24 cellular contexts compared by ENCODE assay signal in the genomic region with DNA sequence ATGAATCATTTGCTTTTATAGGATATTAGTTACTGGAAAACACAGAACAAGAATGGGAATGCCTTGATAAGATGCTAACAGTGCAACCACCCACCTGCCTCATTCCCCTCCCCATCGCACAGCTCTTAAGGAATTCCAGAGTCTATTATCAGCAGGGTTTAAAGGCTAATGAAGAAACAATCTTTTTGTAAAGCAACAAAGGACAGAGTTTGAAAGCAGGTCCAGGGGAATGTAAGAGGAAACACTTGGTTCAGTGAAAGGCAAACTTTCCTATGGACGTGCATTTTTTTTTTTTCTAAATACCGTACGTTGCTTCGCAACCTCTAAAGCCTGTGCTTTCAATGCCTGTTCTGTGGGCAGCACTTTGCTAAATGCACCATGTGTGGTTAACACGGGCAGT.
"Had no signal": no experiment of that assay in that cellular context is flagged by ENCODE, and none has a peak within 500 bp of the region (broad histone marks: within the 10 kb centered on the region; RNA-seq: fewer than 3 reads in every experiment).

No MANE protein-coding gene starts in this region.

- H3K9me3 ChIP-seq: colonic mucosa, esophagus squamous epithelium, gastrocnemius medialis, gastroesophageal sphincter, heart left ventricle, heart right ventricle had no signal

- H3K4me1 Mint-ChIP-seq: endodermal cell had no signal

- H3K27me3 Mint-ChIP-seq: dendritic cell treated with granulocyte-macrophage colony-stimulating factor and Interleukin-4, amounts not matched to agents 40 ng/mL and 50 ng/mL, for 4 days had no signal

- H3K4me1 ChIP-seq: colonic mucosa, esophagus muscularis mucosa, esophagus squamous epithelium, foreskin keratinocyte, gastrocnemius medialis, gastroesophageal sphincter, heart left ventricle, heart right ventricle had no signal

- H3K27me3 ChIP-seq: colonic mucosa, esophagus muscularis mucosa, esophagus squamous epithelium, foreskin keratinocyte, gastrocnemius medialis, gastroesophageal sphincter, heart left ventricle, heart right ventricle had no signal

- H3K36me3 ChIP-seq: colonic mucosa, esophagus muscularis mucosa, esophagus squamous epithelium, gastrocnemius medialis, gastroesophageal sphincter, heart left ventricle, heart right ventricle had no signal

- DNase-seq: colonic mucosa; cortex of kidney; dermis blood vessel endothelial cell; dorsolateral prefrontal cortex; effector CD4-positive, alpha-beta T cell; effector CD8-positive, alpha-beta T cell; effector memory CD4-positive, alpha-beta T cell; effector memory CD8-positive, alpha-beta T cell; endodermal cell; erythroblast; esophagus squamous epithelium; foreskin keratinocyte; foreskin melanocyte; gastrocnemius medialis; glutamatergic neuron; head of caudate nucleus; heart left ventricle; heart right ventricle had no signal

- H3K4me3 ChIP-seq: colonic mucosa, coronary artery, dorsolateral prefrontal cortex, esophagus muscularis mucosa, esophagus squamous epithelium, gastrocnemius medialis, gastroesophageal sphincter, heart left ventricle, heart right ventricle had no signal

- H3K4me3 Mint-ChIP-seq: dendritic cell treated with granulocyte-macrophage colony-stimulating factor and Interleukin-4, amounts not matched to agents 40 ng/mL and 50 ng/mL, for 4 days; effector memory CD8-positive, alpha-beta T cell; endodermal cell had no signal

- H3K27ac ChIP-seq: colonic mucosa, coronary artery, dorsolateral prefrontal cortex, epithelial cell of prostate, esophagus muscularis mucosa, esophagus squamous epithelium, foreskin keratinocyte, gastrocnemius medialis, gastroesophageal sphincter, heart left ventricle, heart right ventricle had no signal

- H3K27ac Mint-ChIP-seq: dendritic cell treated with granulocyte-macrophage colony-stimulating factor and Interleukin-4, amounts not matched to agents 40 ng/mL and 50 ng/mL, for 4 days; effector memory CD8-positive, alpha-beta T cell; endodermal cell had no signal

- ATAC-seq: effector memory CD8-positive, alpha-beta T cell; esophagus mucosa; foreskin keratinocyte; gastrocnemius medialis; gastroesophageal sphincter; heart left ventricle; heart right ventricle had no signal
